In the genomic region with DNA sequence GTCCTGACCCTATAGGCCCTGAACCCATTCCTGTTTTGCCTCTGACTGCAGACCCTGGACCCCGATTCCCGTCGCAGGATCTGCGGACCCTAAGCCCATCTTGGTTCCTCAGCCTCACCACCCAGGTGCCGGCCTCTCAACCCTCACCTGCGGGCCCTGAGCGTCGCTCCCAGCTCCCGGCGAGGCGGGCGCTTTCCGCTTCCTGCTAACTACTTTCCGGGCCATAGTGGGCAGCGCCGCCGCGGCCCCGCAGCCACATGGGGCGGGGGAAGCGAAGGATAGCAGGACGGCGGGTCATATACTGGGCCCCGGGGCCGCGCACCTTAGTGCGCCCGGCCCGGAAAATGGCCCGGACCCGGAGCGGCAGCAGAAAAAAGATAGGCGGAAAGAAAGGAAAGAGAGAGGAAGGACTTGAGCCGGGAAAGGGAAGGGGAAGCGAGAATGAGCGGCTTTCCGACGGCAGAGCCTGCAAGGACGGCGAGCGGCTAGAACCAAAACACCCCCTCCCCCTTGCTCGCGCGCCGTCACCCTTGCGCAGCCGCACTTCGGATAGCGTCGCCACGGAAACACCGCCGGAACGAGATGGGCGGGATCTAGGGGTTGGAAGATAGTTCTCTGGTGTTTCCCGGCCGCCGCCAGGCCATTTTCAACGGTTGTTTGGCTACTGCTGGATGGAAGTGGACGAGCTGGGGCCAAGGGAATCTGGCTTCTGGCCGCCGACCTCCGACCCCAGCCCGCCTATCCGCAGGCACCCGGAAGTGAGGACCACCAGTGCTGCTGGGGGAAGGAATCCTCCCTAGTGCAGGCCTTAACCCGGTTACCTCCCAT, we compare ENCODE assay signal across 8 cellular contexts. TPM values are rescaled to one million over a fixed set of nuclear protein-coding genes. Genes with fewer than 3 reads are reported as not detected.
DNase-seq lines count a peak whose midpoint lies in the region; ATAC-seq, FAIRE-seq and TF ChIP-seq lines count a peak whose summit lies in the region.

A gene (minus strand): TSS at position 492 of the 828 bp plus-strand sequence. CDS start 267 bp downstream, at position 225.

- H3K27me3 ChIP-seq in pancreas (no peaks in the 10 kb centered on the region), thyroid gland (no peaks in the 10 kb centered on the region)

- H3K4me1 Mint-ChIP-seq in activated naive CD8-positive, alpha-beta T cell treated with anti-CD3 and anti-CD28 coated beads, Interleukin-2, amount 50 U/mL, for 24 hours = peaks cover 45% of the 10 kb centered on the region

- ATAC-seq in HG02610 (IDR thresholded peaks at IDR 0.05; ENCODE audit: unreplicated experiment) (peak; percentile 86), Right ventricle myocardium superior (ENCODE audit: poor library complexity) (peak; percentile 99), pancreas (peak; percentile 98 to 99 (median 99))
- ATAC-seq in activated naive CD8-positive, alpha-beta T cell treated with anti-CD3 and anti-CD28 coated beads, Interleukin-2, amount 50 U/mL, for 24 hours = peak; percentile 89

- no peaks in the 10 kb centered on the region for H3K36me3 ChIP-seq in pancreas
- H3K36me3 ChIP-seq in thyroid gland = peaks cover 0 to 7% of the 10 kb centered on the region in 2 donors

- no peaks in the 10 kb centered on the region for H3K27me3 Mint-ChIP-seq in activated naive CD8-positive, alpha-beta T cell treated with anti-CD3 and anti-CD28 coated beads, Interleukin-2, amount 50 U/mL, for 24 hours

- H3K4me3 ChIP-seq in pancreas (peak within 1 kb of the TSS; percentile 60 to 89 (median 74)), thyroid gland (replicated peaks in 1 of 3) (peak within 1 kb of the TSS; percentile 54 to 96 (median 84))

- FAIRE-seq in pancreas (lab: Jason Lieb, UNC) = no peak

- H3K36me3 Mint-ChIP-seq in activated naive CD8-positive, alpha-beta T cell treated with anti-CD3 and anti-CD28 coated beads, Interleukin-2, amount 50 U/mL, for 24 hours (ENCODE audit: low read depth) = peaks cover 22% of the 10 kb centered on the region

- H3K9me3 ChIP-seq in pancreas = no peaks in the 10 kb centered on the region
- H3K9me3 ChIP-seq in thyroid gland = no peaks in the 10 kb centered on the region

- peak; percentile 51 for TF ChIP-seq POLR2A in GM10847 (IDR thresholded peaks at IDR 0.05; ENCODE audit: extremely low read depth, insufficient read length)
- TF ChIP-seq POLR2A in thyroid gland (IDR thresholded peaks at IDR 0.05) = peak in 1 of 2 donors; percentile 85

- intact Hi-C loops in Right ventricle myocardium superior (cut with DNase I) (loop anchor here (10.0 kb wide), 1 partner anchor 248 kb away; a partner anchor contains a TSS), pancreas (cut with DNase I) (loop anchor here in 1 of 3 donors (10.0 kb wide), 1 partner anchor 128 kb away; no protein-coding TSS in a partner anchor), thyroid gland (cut with DNase I) (no loop called here)

- H3K27ac ChIP-seq in pancreas (peak within 1 kb of the TSS; percentile 71 to 94 (median 88)), thyroid gland (peak within 1 kb of the TSS; percentile 80 to 85 (median 83))

- peak within 1 kb of the TSS; percentile 94 for H3K27ac Mint-ChIP-seq in activated naive CD8-positive, alpha-beta T cell treated with anti-CD3 and anti-CD28 coated beads, Interleukin-2, amount 50 U/mL, for 24 hours

- peaks cover 13 to 30% (median 15%) of the 10 kb centered on the region in 3 donors for H3K4me1 ChIP-seq in pancreas
- H3K4me1 ChIP-seq in thyroid gland = peaks cover 21 to 34% of the 10 kb centered on the region in 2 donors

- WGBS in pancreas, 2 donors = 0% methylated on average over 65 to 67 of the region's 67 CpGs
- 0 to 1% methylated on average over 55 to 66 of the region's 67 CpGs for WGBS in thyroid gland, 2 donors

- DNase-seq in NCI-H1092 treated with DMSO at 0.1 percent for 48 hours (lab: John Stamatoyannopoulos, UW) (peak; percentile 95), T follicular helper cell (ENCODE audit: low read depth) (peak; percentile 84), Right ventricle myocardium superior (peak; percentile 94), pancreas (peak; percentile 90 to 97 (median 92)), thyroid gland (peak; percentile 89 to 92)
- DNase-seq in activated naive CD8-positive, alpha-beta T cell treated with anti-CD3 and anti-CD28 coated beads, Interleukin-2, amount 50 U/mL, for 24 hours = peak; percentile 91

- no peaks in the 10 kb centered on the region for H3K9me3 Mint-ChIP-seq in activated naive CD8-positive, alpha-beta T cell treated with anti-CD3 and anti-CD28 coated beads, Interleukin-2, amount 50 U/mL, for 24 hours

- TF ChIP-seq CTCF in pancreas (IDR thresholded peaks at IDR 0.05) = no peak
- TF ChIP-seq CTCF in thyroid gland (IDR thresholded peaks at IDR 0.05) = peak in 1 of 6 experiments; percentile 10

- H3K4me3 Mint-ChIP-seq in activated naive CD8-positive, alpha-beta T cell treated with anti-CD3 and anti-CD28 coated beads, Interleukin-2, amount 50 U/mL, for 24 hours = peak within 1 kb of the TSS; percentile 98

RNA-seq across cellular contexts. Expression of the gene that starts here (rescaled TPM):
- 14.8 TPM for total RNA-seq in Right ventricle myocardium superior
- 10 to 100 TPM; 12.0 to 22.1 (median 15.0) TPM for total RNA-seq in pancreas
- polyA plus RNA-seq in pancreas = 10 to 100 TPM in 1 of 2 donors, 1 to 10 TPM in 1; 5.7 to 11.7 TPM
- 10 to 100 TPM; 28.1 to 32.5 (median 31.6) TPM for total RNA-seq in thyroid gland

Comparison
In these comparisons a context has a peak if more than half of its experiments do, and no peak if none do; other contexts are left out.
1. Peak in every context shown above with its lines: DNase-seq, ATAC-seq, H3K4me3 ChIP-seq and H3K27ac ChIP-seq.